8 cellular contexts compared by ENCODE assay signal in genomic region chr4:112514449-112515277, GRCh38. TPM values are rescaled to one million over a fixed set of nuclear protein-coding genes. Genes with fewer than 3 reads are reported as not detected.
DNase-seq lines count a peak whose midpoint lies in the region; ATAC-seq and TF ChIP-seq lines count a peak whose summit lies in the region.

No MANE protein-coding gene starts in this region.

- H4K20me1 ChIP-seq in OCI-LY3 (ENCODE audit: insufficient read depth, low read length) = no peaks in the 10 kb centered on the region

- H3K9ac ChIP-seq in OCI-LY3 (ENCODE audit: low read length) = peak overlapping the region; percentile 62

- H3K79me2 ChIP-seq in OCI-LY3 (ENCODE audit: low read length) = no peaks in the 10 kb centered on the region

- no peaks in the 10 kb centered on the region for H3K36me3 ChIP-seq in OCI-LY3 (replicated peaks; ENCODE audit: low read depth, low read length)
- H3K36me3 ChIP-seq in esophagus (ENCODE audit: control insufficient read depth in 2 of 2, insufficient read depth in 2 of 2, low read length in 1 of 2) = no peaks in the 10 kb centered on the region
- no peaks in the 10 kb centered on the region for H3K36me3 ChIP-seq in prostate gland

- H3K4me3 ChIP-seq in OCI-LY3 (ENCODE audit: low read length) (peak overlapping the region; percentile 95), esophagus (ENCODE audit: low read depth in 1 of 2, low read length in 2 of 2) (peak overlapping the region; percentile 49 to 57), prostate gland (peak overlapping the region; percentile 28 to 31)

- no peak for TF ChIP-seq POLR2A in prostate gland (IDR thresholded peaks at IDR 0.05)

- H3K27me3 ChIP-seq in OCI-LY3 (ENCODE audit: low read depth, low read length) (peaks cover 55% of the 10 kb centered on the region), esophagus (ENCODE audit: control insufficient read depth in 1 of 2, insufficient read depth in 2 of 2, low read length in 2 of 2) (peaks cover 9 to 46% of the 10 kb centered on the region in 2 donors), prostate gland (replicated peaks; ENCODE audit: insufficient read depth) (peaks cover 56% of the 10 kb centered on the region)

- peak overlapping the region; percentile 97 for H2AFZ ChIP-seq in OCI-LY3 (ENCODE audit: low read depth, low read length)

- intact Hi-C loops in prostate gland (cut with DNase I) (no loop called here), head of caudate nucleus (cut with DNase I) (loop anchor here (5.0 kb wide), 1 partner anchor 1887 kb away; no protein-coding TSS in a partner anchor)

- TF ChIP-seq CTCF in OCI-LY3 (IDR thresholded peaks at IDR 0.05; ENCODE audit: low read depth, low read length) (peak; percentile 13; the same call in 1 of the 2 replicates), prostate gland (IDR thresholded peaks at IDR 0.05) (no peak)

- H3K27ac ChIP-seq in OCI-LY3 (ENCODE audit: low read length) (no peak overlapping the region), esophagus (ENCODE audit: low read depth in 2 of 2, low read length in 1 of 2) (no peak overlapping the region), prostate gland (no peak overlapping the region)

- H3K4me1 ChIP-seq in OCI-LY3 (ENCODE audit: low read length) = peaks cover 21% of the 10 kb centered on the region
- H3K4me1 ChIP-seq in esophagus (ENCODE audit: control insufficient read depth in 2 of 2, insufficient read depth in 2 of 2, low read length in 1 of 2) = peaks cover 17 to 23% of the 10 kb centered on the region in 2 donors
- peaks cover 5% of the 10 kb centered on the region for H3K4me1 ChIP-seq in prostate gland (replicated peaks)

- DNase-seq in activated gamma-delta T cell (lab: John Stamatoyannopoulos, UW) (peak; percentile 9), activated gamma-delta T cell treated with Interleukin-2 at 50 U/mL for 16 hours (no peak), prostate gland (ENCODE audit: low spot score) (no peak), LoVo (ENCODE audit: low spot score) (no peak), head of caudate nucleus (no peak)

- WGBS in esophagus, 2 donors = 2% methylated on average over 43 to 67 of the region's 67 CpGs
- WGBS in prostate gland = 2% methylated on average over 40 of the region's 67 CpGs

- peak; percentile 6 for ATAC-seq in HG02588 (IDR thresholded peaks at IDR 0.05; ENCODE audit: unreplicated experiment)

- H3K9me3 ChIP-seq in OCI-LY3 (ENCODE audit: insufficient read depth, low read length) (no peaks in the 10 kb centered on the region), esophagus (ENCODE audit: control insufficient read depth in 2 of 2, insufficient read depth in 1 of 2, low read depth in 1 of 2, low read length in 1 of 2) (peaks cover 0 to 2% of the 10 kb centered on the region in 2 donors), prostate gland (no peaks in the 10 kb centered on the region)

- H3K4me2 ChIP-seq in OCI-LY3 (ENCODE audit: low read length) = peak overlapping the region; percentile 95

RNA-seq across cellular contexts. Expression of gene NEUROG2, which starts 1.3 kb away (rescaled TPM):
- not detected for polyA plus RNA-seq in esophagus
- total RNA-seq in prostate gland = not detected

Comparison
In these comparisons a context has a peak if more than half of its experiments do, and no peak if none do; other contexts are left out.
1. H3K4me3 ChIP-seq: peak in every context shown above with its lines; median percentile 95 in OCI-LY3; 53 in esophagus; 30 in prostate gland.